ENCODE assay signal across 23 cellular contexts in genomic region chr5:93748875-93749397, GRCh38. TPM values are rescaled to one million over a fixed set of nuclear protein-coding genes. Genes with fewer than 3 reads are reported as not detected.
DNase-seq lines count a peak whose midpoint lies in the region; ATAC-seq and TF ChIP-seq lines count a peak whose summit lies in the region.
"Had no signal": no experiment of that assay in that cellular context is flagged by ENCODE, and none has a peak within 500 bp of the region (broad histone marks: within the 10 kb centered on the region; RNA-seq: fewer than 3 reads in every experiment).

No MANE protein-coding gene starts in this region.

- no peaks in the 10 kb centered on the region for H3K9me3 ChIP-seq in liver (ENCODE audit: control insufficient read depth in 4 of 4, low read length in 3 of 4)
- H3K9me3 ChIP-seq: BLaER1 had no signal

- no peaks in the 10 kb centered on the region for H3K27me3 Mint-ChIP-seq in natural killer cell treated with Interleukin-12 subunit alpha and Interleukin-12 subunit beta and Interleukin-15 and Interleukin-18, amount 100 ng/mL, for 72 hours
- no peaks in the 10 kb centered on the region for H3K27me3 Mint-ChIP-seq in natural killer cell (ENCODE audit: low read depth in 2 of 2)
- H3K27me3 Mint-ChIP-seq: CD4-positive, CD25-positive, alpha-beta regulatory T cell had no signal

- peak overlapping the region; percentile 8 for H3K4me3 Mint-ChIP-seq in natural killer cell treated with Interleukin-12 subunit alpha and Interleukin-12 subunit beta and Interleukin-15 and Interleukin-18, amount 100 ng/mL, for 72 hours
- no peak overlapping the region for H3K4me3 Mint-ChIP-seq in natural killer cell
- H3K4me3 Mint-ChIP-seq: CD4-positive, CD25-positive, alpha-beta regulatory T cell had no signal

- peak; percentile 57 to 79 for ATAC-seq in natural killer cell treated with Interleukin-12 subunit alpha and Interleukin-12 subunit beta and Interleukin-15 and Interleukin-18, amount 100 ng/mL, for 72 hours
- ATAC-seq in natural killer cell: no peak
- peak; percentile 53 for ATAC-seq in HG02798 (IDR thresholded peaks at IDR 0.05; ENCODE audit: poor library complexity, unreplicated experiment)
- ATAC-seq in HG02884 (IDR thresholded peaks at IDR 0.05; ENCODE audit: unreplicated experiment): no peak
- ATAC-seq: Panc1 had no signal

- WGBS in liver: 59% methylated on average over 1 of the region's 1 CpG

- H3K36me3 Mint-ChIP-seq in natural killer cell treated with Interleukin-12 subunit alpha and Interleukin-12 subunit beta and Interleukin-15 and Interleukin-18, amount 100 ng/mL, for 72 hours: no peaks in the 10 kb centered on the region
- H3K36me3 Mint-ChIP-seq in natural killer cell: no peaks in the 10 kb centered on the region

- no peak overlapping the region for H3K27ac Mint-ChIP-seq in natural killer cell treated with Interleukin-12 subunit alpha and Interleukin-12 subunit beta and Interleukin-15 and Interleukin-18, amount 100 ng/mL, for 72 hours
- no peak overlapping the region for H3K27ac Mint-ChIP-seq in natural killer cell
- H3K27ac Mint-ChIP-seq: CD4-positive, CD25-positive, alpha-beta regulatory T cell had no signal

- no peak overlapping the region for H3K27ac ChIP-seq in liver (ENCODE audit: low read depth in 1 of 2, low read length in 2 of 2)
- H3K27ac ChIP-seq: BLaER1, RWPE1 had no signal

- TF ChIP-seq RAD21 in liver (IDR thresholded peaks at IDR 0.05): no peak

- no peaks in the 10 kb centered on the region for H3K4me1 ChIP-seq in liver (ENCODE audit: control insufficient read depth in 4 of 4, insufficient read depth in 4 of 4, low read length in 3 of 4)
- H3K4me1 ChIP-seq: BLaER1 had no signal

- H3K36me3 ChIP-seq in liver (ENCODE audit: control insufficient read depth in 4 of 4, insufficient read depth in 3 of 4, low read depth in 1 of 4, low read length in 3 of 4): no peaks in the 10 kb centered on the region
- H3K36me3 ChIP-seq: BLaER1 had no signal

- no peak overlapping the region for H3K4me3 ChIP-seq in liver (ENCODE audit: low read depth in 1 of 3, low read length in 3 of 3)
- H3K4me3 ChIP-seq: BLaER1 had no signal

- no peaks in the 10 kb centered on the region for H3K9me3 Mint-ChIP-seq in natural killer cell treated with Interleukin-12 subunit alpha and Interleukin-12 subunit beta and Interleukin-15 and Interleukin-18, amount 100 ng/mL, for 72 hours
- no peaks in the 10 kb centered on the region for H3K9me3 Mint-ChIP-seq in natural killer cell

- no peak for DNase-seq in natural killer cell treated with Interleukin-12 subunit alpha and Interleukin-12 subunit beta and Interleukin-15 and Interleukin-18, amount 100 ng/mL, for 72 hours (ENCODE audit: low spot score)
- DNase-seq in natural killer cell: no peak
- DNase-seq in OCI-M1 (lab: John Stamatoyannopoulos, UW): peak; percentile 87
- DNase-seq in stimulated activated CD4-positive, alpha-beta T cell treated with anti-CD3 and anti-CD28 coated beads, Interleukin-12 subunit alpha, Interleukin-12 subunit beta, amount 100 ng/mL, for 4 hours: no peak
- DNase-seq in NCI-H146 treated with DMSO at 0.1 percent for 48 hours (lab: John Stamatoyannopoulos, UW; ENCODE audit: unreplicated experiment): no peak
- DNase-seq: DMS153, GOT3, HCEC 1CT, Karpas-422, NCI-H1105, NCI-H1436 treated with DMSO at 0.1 percent for 48 hours, NCI-H2029, NCI-H446 treated with DMSO at 0.1 percent for 48 hours, NCI-H526, NCI-H82, SHP77 had no signal

- H3K4me1 Mint-ChIP-seq in natural killer cell treated with Interleukin-12 subunit alpha and Interleukin-12 subunit beta and Interleukin-15 and Interleukin-18, amount 100 ng/mL, for 72 hours (ENCODE audit: low read depth in 2 of 2): peaks cover 17 to 18% of the 10 kb centered on the region in 2 donors
- peaks cover 17 to 21% of the 10 kb centered on the region in 2 donors for H3K4me1 Mint-ChIP-seq in natural killer cell

- intact Hi-C loops in natural killer cell (cut with micrococcal nuclease): no loop called here

- no peak overlapping the region for H3K9ac ChIP-seq in liver (ENCODE audit: low read depth in 1 of 2, low read length in 2 of 2)
- H3K9ac ChIP-seq: BLaER1 had no signal

- TF ChIP-seq CTCF in natural killer cell (IDR thresholded peaks at IDR 0.05) (no peak), liver (IDR thresholded peaks at IDR 0.05; ENCODE audit: low read depth, low read length, missing input control) (no peak)

- no peaks in the 10 kb centered on the region for H3K27me3 ChIP-seq in liver (ENCODE audit: control insufficient read depth in 4 of 4, insufficient read depth in 4 of 4, low read length in 3 of 4)
- H3K27me3 ChIP-seq: BLaER1 had no signal

TF ChIP-seq in liver, 16 proteins besides CTCF, POLR2A, EP300 and RAD21:
- no peak for TF ChIP-seq JUND (IDR thresholded peaks at IDR 0.05)
- TF ChIP-seq SP1 (IDR thresholded peaks at IDR 0.05): no peak
- TF ChIP-seq HNF4A (conservative IDR thresholded peaks at IDR 0.05): peak; percentile 44 to 48
- TF ChIP-seq YY1 (IDR thresholded peaks at IDR 0.05): peak; percentile 26
- no peak for TF ChIP-seq HNF4G (IDR thresholded peaks at IDR 0.05)
- TF ChIP-seq RXRA (IDR thresholded peaks at IDR 0.05): no peak
- TF ChIP-seq GABPA (IDR thresholded peaks at IDR 0.05 in 1 of 2, conservative IDR thresholded peaks at IDR 0.05 in 1 of 2): no peak
TF ChIP-seq in liver: peak in this region for 2.

RNA-seq across cellular contexts. Expression of gene POU5F2, which starts 7.5 kb away (rescaled TPM):
- 1 to 10 TPM; 3.3 to 4.9 TPM for total RNA-seq in natural killer cell treated with Interleukin-12 subunit alpha and Interleukin-12 subunit beta and Interleukin-15 and Interleukin-18, amount 100 ng/mL, for 72 hours
- total RNA-seq in natural killer cell (1 to 10 TPM; 4.4 to 7.1 (median 6.3) TPM), liver (1 to 10 TPM in 1 of 2 donors, under 1 TPM in 1; 0.61 to 2.2 TPM)
- under 1 TPM in 1 of 2 donors, not detected in 1; 0.38 TPM for polyA plus RNA-seq in liver

Comparison
In these comparisons a context has a peak if more than half of its experiments do, and no peak if none do; other contexts are left out.
1. ATAC-seq: peak in natural killer cell treated with Interleukin-12 subunit alpha and Interleukin-12 subunit beta and Interleukin-15 and Interleukin-18, amount 100 ng/mL, for 72 hours (2 of 2) and HG02798 (single experiment); none in natural killer cell (0 of 3) and HG02884 (single experiment).